In the genomic region with DNA sequence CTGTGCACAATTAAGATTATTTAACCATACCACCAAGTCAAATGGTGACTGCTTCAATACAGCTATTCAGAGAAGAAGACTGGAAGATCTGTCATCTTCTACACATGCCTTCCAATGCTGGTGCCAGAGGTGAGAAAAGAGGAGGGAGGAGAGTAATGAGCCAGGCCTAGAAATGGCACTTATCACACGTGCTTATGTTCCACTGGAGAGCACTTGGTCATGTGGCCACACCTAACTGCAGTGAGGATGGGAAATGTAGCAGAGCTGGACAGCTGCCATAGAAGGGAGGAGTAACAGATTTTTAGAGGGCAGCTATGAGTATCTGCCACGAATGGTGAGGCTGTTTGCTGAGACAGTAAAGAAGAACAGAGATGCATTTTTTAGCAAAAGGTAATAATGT, we compare ENCODE assay signal across 12 cellular contexts.
DNase-seq lines count a peak whose midpoint lies in the region; ATAC-seq and TF ChIP-seq lines count a peak whose summit lies in the region.
"Had no signal": no experiment of that assay in that cellular context is flagged by ENCODE, and none has a peak within 500 bp of the region (broad histone marks: within the 10 kb centered on the region; RNA-seq: fewer than 3 reads in every experiment).

No MANE protein-coding gene starts in this region.

- H3K4me3 ChIP-seq in epithelial cell of esophagus (ENCODE audit: low read length) = no peak overlapping the region
- H3K4me3 ChIP-seq: SK-N-MC, stomach had no signal

- H3K4me1 Mint-ChIP-seq in stimulated activated effector memory CD8-positive, alpha-beta T cell treated with anti-CD3 and anti-CD28 coated beads, Interleukin-12 subunit alpha, Interleukin-12 subunit beta, amount 100 ng/mL, for 72 hours = no peaks in the 10 kb centered on the region

- DNase-seq in NCI-H524 (lab: John Stamatoyannopoulos, UW) (peak; percentile 12 to 53), NCI-H524 treated with DMSO at 0.1 percent for 48 hours (lab: John Stamatoyannopoulos, UW) (no peak), NCI-H2227 treated with DMSO at 0.1 percent for 48 hours (lab: John Stamatoyannopoulos, UW) (peak; percentile 3), epithelial cell of esophagus (ENCODE audit: low read depth) (peak; percentile 40), SIG-M5 treated with dmso at 0.1 percent for 504 hours (lab: John Stamatoyannopoulos, UW; ENCODE audit: unreplicated experiment) (no peak)
- no peak for DNase-seq in stimulated activated effector memory CD8-positive, alpha-beta T cell treated with anti-CD3 and anti-CD28 coated beads, Interleukin-12 subunit alpha, Interleukin-12 subunit beta, amount 100 ng/mL, for 72 hours (ENCODE audit: low spot score in 2 of 2)
- DNase-seq in activated T-cell treated with anti-CD3 and anti-CD28 coated beads, Interleukin-2, amount 50 U/mL, for 48 hours = no peak
- DNase-seq: activated T-cell treated with anti-CD3 and anti-CD28 coated beads, Interleukin-2, amount 50 U/mL, for 24 hours; mesenchymal stem cell; stomach had no signal

- H3K36me3 Mint-ChIP-seq in stimulated activated effector memory CD8-positive, alpha-beta T cell treated with anti-CD3 and anti-CD28 coated beads, Interleukin-12 subunit alpha, Interleukin-12 subunit beta, amount 100 ng/mL, for 72 hours = peaks cover 29% of the 10 kb centered on the region

- no peaks in the 10 kb centered on the region for H3K9me3 Mint-ChIP-seq in stimulated activated effector memory CD8-positive, alpha-beta T cell treated with anti-CD3 and anti-CD28 coated beads, Interleukin-12 subunit alpha, Interleukin-12 subunit beta, amount 100 ng/mL, for 72 hours
- H3K9me3 Mint-ChIP-seq: activated T-cell treated with anti-CD3 and anti-CD28 coated beads, Interleukin-2, amount 50 U/mL, for 24 hours had no signal

- H3K27ac Mint-ChIP-seq in stimulated activated effector memory CD8-positive, alpha-beta T cell treated with anti-CD3 and anti-CD28 coated beads, Interleukin-12 subunit alpha, Interleukin-12 subunit beta, amount 100 ng/mL, for 72 hours = peak overlapping the region; percentile 5
- H3K27ac Mint-ChIP-seq: activated T-cell treated with anti-CD3 and anti-CD28 coated beads, Interleukin-2, amount 50 U/mL, for 24 hours had no signal

- ATAC-seq in stimulated activated effector memory CD8-positive, alpha-beta T cell treated with anti-CD3 and anti-CD28 coated beads, Interleukin-12 subunit alpha, Interleukin-12 subunit beta, amount 100 ng/mL, for 72 hours = no peak
- ATAC-seq in GM21723 (IDR thresholded peaks at IDR 0.05; ENCODE audit: unreplicated experiment) = no peak

- TF ChIP-seq CTCF in epithelial cell of esophagus (IDR thresholded peaks at IDR 0.05; ENCODE audit: insufficient read depth, low read depth, low read length, missing control alignments) = no peak

- H3K4me3 Mint-ChIP-seq in stimulated activated effector memory CD8-positive, alpha-beta T cell treated with anti-CD3 and anti-CD28 coated beads, Interleukin-12 subunit alpha, Interleukin-12 subunit beta, amount 100 ng/mL, for 72 hours = no peak overlapping the region
- H3K4me3 Mint-ChIP-seq: activated T-cell treated with anti-CD3 and anti-CD28 coated beads, Interleukin-2, amount 50 U/mL, for 24 hours had no signal

Comparison
In these comparisons a context has a peak if more than half of its experiments do, and no peak if none do; other contexts are left out.
1. DNase-seq: peak in NCI-H524 (2 of 2), NCI-H2227 treated with DMSO at 0.1 percent for 48 hours (single experiment) and epithelial cell of esophagus (single experiment); none in NCI-H524 treated with DMSO at 0.1 percent for 48 hours (single experiment), stimulated activated effector memory CD8-positive, alpha-beta T cell treated with anti-CD3 and anti-CD28 coated beads, Interleukin-12 subunit alpha, Interleukin-12 subunit beta, amount 100 ng/mL, for 72 hours (0 of 2), activated T-cell treated with anti-CD3 and anti-CD28 coated beads, Interleukin-2, amount 50 U/mL, for 48 hours (0 of 2) and SIG-M5 treated with dmso at 0.1 percent for 504 hours (single experiment).